20 cellular contexts compared by ENCODE assay signal in the genomic region with DNA sequence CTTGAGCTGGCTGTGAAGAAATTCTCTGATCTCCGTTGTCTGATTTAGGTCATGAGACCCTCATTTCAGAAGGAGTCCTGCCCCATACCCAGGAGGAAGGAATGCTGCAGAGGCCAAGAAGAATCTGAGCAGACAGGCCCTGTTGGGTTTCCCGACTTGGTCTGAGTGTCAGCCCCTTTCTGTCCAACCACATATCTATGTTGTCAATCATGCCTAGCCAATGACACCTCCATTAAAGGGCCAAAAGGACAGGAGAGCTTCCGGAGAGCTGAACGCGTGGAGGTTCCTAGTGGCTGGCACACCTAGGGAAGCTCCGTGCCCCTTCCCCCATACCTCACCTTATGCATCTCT. TPM values are rescaled to one million over a fixed set of nuclear protein-coding genes. Genes with fewer than 3 reads are reported as not detected.
DNase-seq lines count a peak whose midpoint lies in the region; ATAC-seq and TF ChIP-seq lines count a peak whose summit lies in the region.
"Had no signal": no experiment of that assay in that cellular context is flagged by ENCODE, and none has a peak within 500 bp of the region (broad histone marks: within the 10 kb centered on the region; RNA-seq: fewer than 3 reads in every experiment).

No MANE protein-coding gene starts in this region.

- H3K4me3 Mint-ChIP-seq in CD14-positive monocyte (no peak overlapping the region), chondrocyte (ENCODE audit: unreplicated experiment) (no peak overlapping the region)
- H3K4me3 Mint-ChIP-seq: CD4-positive, alpha-beta memory T cell; GM23338; H9 had no signal

- DNase-seq in CD14-positive monocyte (ENCODE audit: low spot score) (peak; percentile 13), SJSA1 (ENCODE audit: low read depth in 1 of 2, low spot score in 2 of 2) (no peak), chondrocyte (ENCODE audit: low spot score) (no peak), HPDE6-E6E7 (ENCODE audit: extremely low spot score) (no peak)
- DNase-seq in stimulated activated CD4-positive, alpha-beta T cell treated with anti-CD3 and anti-CD28 coated beads, Interleukin-2, amount 100 ng/mL, for 48 hours, result no peak
- DNase-seq: 8988T; ACHN; AML-193; BE2C; Caco-2; CD4-positive, alpha-beta memory T cell; DMS153; DND-41; H9 had no signal

- intact Hi-C loops in CD14-positive monocyte (cut with micrococcal nuclease), result no loop called here

- no peak overlapping the region for H3K4me3 ChIP-seq in SJSA1
- H3K4me3 ChIP-seq: A549; BLaER1 treated with 17β-estradiol and CSF1 and Interleukin-3, amounts not matched to agents 10 nM and 100 nM; GM23338 had no signal

- H3K36me3 Mint-ChIP-seq in CD14-positive monocyte (no peaks in the 10 kb centered on the region), chondrocyte (ENCODE audit: low read depth) (peaks cover 5% of the 10 kb centered on the region)
- H3K36me3 Mint-ChIP-seq: CD4-positive, alpha-beta memory T cell had no signal

- no peak for TF ChIP-seq CTCF in CD14-positive monocyte (IDR thresholded peaks at IDR 0.05)
- no peak for TF ChIP-seq CTCF in chondrocyte (IDR thresholded peaks at IDR 0.05)

- H3K27ac Mint-ChIP-seq in CD14-positive monocyte (no peak overlapping the region), chondrocyte (ENCODE audit: unreplicated experiment) (peak overlapping the region; percentile 42)
- H3K27ac Mint-ChIP-seq: CD4-positive, alpha-beta memory T cell; GM23338; H9 had no signal

- no peaks in the 10 kb centered on the region for H3K27me3 ChIP-seq in SJSA1 (replicated peaks)
- H3K27me3 ChIP-seq: BE2C had no signal

- no peak for ATAC-seq in HG02763 (IDR thresholded peaks at IDR 0.05; ENCODE audit: unreplicated experiment)
- ATAC-seq: A549, GM23338, HCT116 had no signal

- peak overlapping the region; percentile 12; the same call in 1 of the 2 replicates for H3K27ac ChIP-seq in SJSA1
- H3K27ac ChIP-seq: A549; BLaER1 treated with 17β-estradiol and CSF1 and Interleukin-3, amounts not matched to agents 10 nM and 100 nM had no signal

- no peaks in the 10 kb centered on the region for H3K9me3 ChIP-seq in SJSA1 (replicated peaks)
- H3K9me3 ChIP-seq: A549; BE2C; BLaER1 treated with 17β-estradiol and CSF1 and Interleukin-3, amounts not matched to agents 10 nM and 100 nM; Caco-2 had no signal

- H3K36me3 ChIP-seq in SJSA1, result peaks cover 13% of the 10 kb centered on the region
- H3K36me3 ChIP-seq: BE2C; BLaER1 treated with 17β-estradiol and CSF1 and Interleukin-3, amounts not matched to agents 10 nM and 100 nM had no signal

- H3K9me3 Mint-ChIP-seq in CD14-positive monocyte (no peaks in the 10 kb centered on the region), chondrocyte (ENCODE audit: low read depth) (no peaks in the 10 kb centered on the region)
- H3K9me3 Mint-ChIP-seq: CD4-positive, alpha-beta memory T cell; GM23338; H9 had no signal

- H3K4me1 ChIP-seq in SJSA1 (replicated peaks), result peaks cover 26% of the 10 kb centered on the region
- H3K4me1 ChIP-seq: A549, BE2C, Caco-2 had no signal

- H3K27me3 Mint-ChIP-seq in CD14-positive monocyte (ENCODE audit: low read depth in 3 of 3) (peaks cover 7 to 14% (median 8%) of the 10 kb centered on the region in 3 donors), chondrocyte (ENCODE audit: low read depth) (peaks cover 6% of the 10 kb centered on the region)

- H3K4me1 Mint-ChIP-seq in CD14-positive monocyte, result no peaks in the 10 kb centered on the region
- peaks cover 1% of the 10 kb centered on the region for H3K4me1 Mint-ChIP-seq in chondrocyte (ENCODE audit: low read depth)

RNA-seq across cellular contexts. Expression of gene PIMREG, which starts 37.8 kb away (rescaled TPM):
- not detected for polyA plus RNA-seq in CD14-positive monocyte
- total RNA-seq in SJSA1 (2014; rRNA removed; shearing (Covaris generic)), result 141 and 144 TPM in 2 replicates
- total RNA-seq in chondrocyte, result 5.2 to 7.4 TPM (median 7.0 TPM) in 3 replicates
- total RNA-seq: CD4-positive, alpha-beta memory T cell had no signal
- polyA plus RNA-seq: CD4-positive, alpha-beta memory T cell had no signal

RNA-seq across cellular contexts. Expression of gene AIPL1, which starts 47.2 kb away (rescaled TPM):
- polyA plus RNA-seq in CD14-positive monocyte, result not detected
- total RNA-seq in SJSA1 (2014; rRNA removed; shearing (Covaris generic)), result not detected in 2 replicates
- not detected in 3 replicates for total RNA-seq in chondrocyte
- total RNA-seq: Caco-2; CD4-positive, alpha-beta memory T cell; H4 had no signal
- polyA plus RNA-seq: A549; CD4-positive, alpha-beta memory T cell had no signal

Comparison
In these comparisons a context has a peak if more than half of its experiments do, and no peak if none do; other contexts are left out.
1. RNA of gene PIMREG, which starts 37.8 kb away (total RNA-seq): 141 to 144 TPM in SJSA1; 5.2 to 7.4 TPM in chondrocyte; every median in the first group is over 10 times any median in the second.